8 cellular contexts compared by ENCODE assay signal in the genomic region with DNA sequence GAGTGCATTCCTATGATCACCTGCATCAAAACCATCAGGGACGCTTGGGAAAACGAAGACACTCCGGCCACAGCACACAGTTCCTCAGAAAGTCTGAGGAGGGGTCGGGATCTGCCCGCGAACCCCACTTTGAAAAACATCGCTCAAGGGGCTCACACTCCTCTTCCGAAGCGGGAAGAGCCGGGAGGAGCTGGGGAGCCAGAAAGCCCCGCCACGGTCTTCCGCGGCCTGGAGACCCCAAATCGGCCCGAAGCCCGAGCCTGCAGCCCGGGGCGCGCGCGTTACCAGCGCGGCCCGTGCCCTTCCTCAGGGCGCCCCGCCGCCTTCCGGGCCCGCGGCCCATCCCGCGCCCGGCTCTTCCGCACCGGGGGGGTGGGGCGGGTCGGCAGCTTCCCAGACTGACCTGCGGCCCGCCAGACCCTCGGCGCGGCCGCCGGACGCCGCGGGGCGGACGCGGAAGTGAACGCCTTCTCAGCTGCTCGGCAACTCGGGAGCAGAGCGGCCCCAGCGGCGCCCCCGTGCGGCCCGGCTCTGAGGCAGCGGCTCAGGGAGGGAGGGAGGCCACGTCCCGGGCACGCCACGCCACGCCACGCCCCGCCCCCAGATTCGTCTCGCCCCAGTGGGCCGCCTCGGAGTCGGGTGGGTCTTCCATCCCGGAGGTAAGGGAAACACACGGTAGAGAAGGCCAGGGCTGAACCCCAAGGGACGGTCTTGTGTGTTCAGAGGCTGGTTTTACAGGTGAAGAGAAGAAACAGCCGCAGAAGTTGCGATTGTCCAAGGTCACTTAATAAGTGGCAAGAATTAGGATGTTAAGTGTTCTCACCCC. TPM values are rescaled to one million over a fixed set of nuclear protein-coding genes. Genes with fewer than 3 reads are reported as not detected.
A peak's percentile ranks its signal among the peaks of the same experiment; 100 is the strongest.
DNase-seq lines count a peak whose midpoint lies in the region; TF ChIP-seq lines count a peak whose summit lies in the region.

Gene KCTD18 (minus strand): TSS at position 461 of the 826 bp plus-strand sequence. CDS start 3,052 bp downstream, outside the sequence.

- no peaks in the 10 kb centered on the region for H3K9me2 ChIP-seq in Loucy (replicated peaks; ENCODE audit: low read depth, low read length)

- no peaks in the 10 kb centered on the region for H3F3A ChIP-seq in Loucy (ENCODE audit: low read depth)

- peak within 1 kb of the TSS; percentile 75 for H3K4me3 ChIP-seq in H7 (ENCODE audit: insufficient read depth, low read depth, low read length)
- H3K4me3 ChIP-seq in Loucy (ENCODE audit: low read length, poor library complexity, severe bottlenecking) = peak within 1 kb of the TSS; percentile 86
- peak within 1 kb of the TSS; percentile 68 to 92 for H3K4me3 ChIP-seq in foreskin fibroblast (ENCODE audit: low read depth in 1 of 2, low read length in 2 of 2)
- H3K4me3 ChIP-seq in stomach smooth muscle (ENCODE audit: low read length in 2 of 2) = peak within 1 kb of the TSS; percentile 85 to 88

- H3K9me3 ChIP-seq in Loucy (ENCODE audit: insufficient read depth, low read depth, low read length) = no peaks in the 10 kb centered on the region
- H3K9me3 ChIP-seq in stomach smooth muscle (ENCODE audit: control insufficient read depth in 2 of 2, low read length in 2 of 2) = no peaks in the 10 kb centered on the region

- DNase-seq in GDM1 (lab: John Stamatoyannopoulos, UW) (peak; percentile 88), H7 (peak; percentile 95), SIG-M5 treated with dmso at 0.1 percent for 504 hours (lab: John Stamatoyannopoulos, UW; ENCODE audit: unreplicated experiment) (peak; percentile 85), activated gamma-delta T cell treated with Interleukin-2 at 50 U/mL for 16 hours (peak; percentile 94), foreskin fibroblast (peak; percentile 86 to 96), neural crest cell (ENCODE audit: low read depth, low spot score) (peak; percentile 89)

- H3K4me2 ChIP-seq in Loucy (ENCODE audit: low read depth, low read length, poor library complexity, severe bottlenecking) = peak within 1 kb of the TSS; percentile 94

- peaks cover 13% of the 10 kb centered on the region for H3K4me1 Mint-ChIP-seq in neural crest cell

- H3K36me3 ChIP-seq in H7 (replicated peaks; ENCODE audit: control insufficient read depth, insufficient read depth, low read length) (no peaks in the 10 kb centered on the region), Loucy (ENCODE audit: insufficient read depth, low read length) (no peaks in the 10 kb centered on the region), stomach smooth muscle (ENCODE audit: control insufficient read depth in 2 of 2, insufficient read depth in 2 of 2, low read length in 2 of 2) (peaks cover 4% of the 10 kb centered on the region in 2 donors)

- H3K27ac Mint-ChIP-seq in neural crest cell (ENCODE audit: unreplicated experiment) = peak within 1 kb of the TSS; percentile 39

- H3K4me1 ChIP-seq in Loucy (ENCODE audit: insufficient read depth, low read length, poor library complexity, severe bottlenecking) (peaks cover 22% of the 10 kb centered on the region), stomach smooth muscle (ENCODE audit: control insufficient read depth, insufficient read depth, low read length) (peaks cover 12% of the 10 kb centered on the region)

- no peaks in the 10 kb centered on the region for H3K9me3 Mint-ChIP-seq in neural crest cell

- no peaks in the 10 kb centered on the region for H3K27me3 Mint-ChIP-seq in neural crest cell (ENCODE audit: low read depth)

- peak within 1 kb of the TSS; percentile 93 for H2AFZ ChIP-seq in Loucy (ENCODE audit: low read length)

- H3K36me3 Mint-ChIP-seq in neural crest cell (ENCODE audit: low read depth) = no peaks in the 10 kb centered on the region

- H3K27ac ChIP-seq in stomach smooth muscle (ENCODE audit: low read length) = peak within 1 kb of the TSS; percentile 56

- H3K9ac ChIP-seq in Loucy (ENCODE audit: low read depth, low read length, poor library complexity, severe bottlenecking) (peak within 1 kb of the TSS; percentile 93), stomach smooth muscle (ENCODE audit: low read length in 2 of 2) (peak within 1 kb of the TSS; percentile 88 to 92)

- peak; percentile 64 for TF ChIP-seq CTCF in Loucy (conservative IDR thresholded peaks at IDR 0.05; ENCODE audit: low read length)
- peak; percentile 79 for TF ChIP-seq CTCF in foreskin fibroblast (IDR thresholded peaks at IDR 0.05; ENCODE audit: low read depth, low read length)
- peak; percentile 83 for TF ChIP-seq CTCF in neural crest cell (conservative IDR thresholded peaks at IDR 0.05)

- H3K27me3 ChIP-seq in H7 (ENCODE audit: control insufficient read depth, insufficient read depth, low read length) = no peaks in the 10 kb centered on the region
- peaks cover 30% of the 10 kb centered on the region for H3K27me3 ChIP-seq in Loucy (ENCODE audit: insufficient read depth, low read length, poor library complexity, severe bottlenecking)
- no peaks in the 10 kb centered on the region for H3K27me3 ChIP-seq in stomach smooth muscle (ENCODE audit: control insufficient read depth in 1 of 2, insufficient read depth in 2 of 2, low read length in 2 of 2)

- peaks cover 15% of the 10 kb centered on the region for H3K79me2 ChIP-seq in Loucy (ENCODE audit: insufficient read depth, low read length)

- H4K20me1 ChIP-seq in Loucy (ENCODE audit: insufficient read depth, low read length, poor library complexity, severe bottlenecking) = no peaks in the 10 kb centered on the region

- peak within 1 kb of the TSS; percentile 88 for H3K4me3 Mint-ChIP-seq in neural crest cell

RNA-seq across cellular contexts. Expression of gene KCTD18, which starts in this region (rescaled TPM):
- total RNA-seq in H7 (2014; rRNA removed; shearing (Covaris generic)) = 4.6 and 10.5 TPM in 2 replicates
- 6.2 and 6.5 TPM in 2 replicates for total RNA-seq in neural crest cell

Comparison
In these comparisons a context has a peak if more than half of its experiments do, and no peak if none do; other contexts are left out.
1. Peak in every context shown above with its lines: DNase-seq, H3K4me3 ChIP-seq and H3K27ac ChIP-seq.